ENCODE assay signal across 10 cellular contexts in genomic region chr22:46058591-46059519, GRCh38.
DNase-seq lines count a peak whose midpoint lies in the region; TF ChIP-seq lines count a peak whose summit lies in the region.
"Had no signal": no experiment of that assay in that cellular context is flagged by ENCODE, and none has a peak within 500 bp of the region (broad histone marks: within the 10 kb centered on the region; RNA-seq: fewer than 3 reads in every experiment).

No MANE protein-coding gene starts in this region.

- H3K9me3 ChIP-seq in endodermal cell (ENCODE audit: control insufficient read depth, low read length) (no peaks in the 10 kb centered on the region), neutrophil (no peaks in the 10 kb centered on the region)

- H3K4me1 Mint-ChIP-seq in endodermal cell = peaks cover 6% of the 10 kb centered on the region

- H3K36me3 ChIP-seq in endodermal cell (ENCODE audit: control insufficient read depth, insufficient read depth, low read length) = no peaks in the 10 kb centered on the region
- H3K36me3 ChIP-seq in neutrophil = peaks cover 20% of the 10 kb centered on the region
- H3K36me3 ChIP-seq: cardiac muscle cell had no signal

- no peak overlapping the region for H3K4me3 Mint-ChIP-seq in endodermal cell

- DNase-seq in OCI-M1 (lab: John Stamatoyannopoulos, UW) (peak; percentile 42), endodermal cell (peak; percentile 32), occipital lobe (lab: John Stamatoyannopoulos, UW) (no peak), NAMALWA (ENCODE audit: low spot score) (no peak), NCI-H82 treated with DMSO at 0.1 percent for 48 hours (lab: John Stamatoyannopoulos, UW; ENCODE audit: unreplicated experiment) (no peak), HUDEP-2 (lab: John Stamatoyannopoulos, UW; ENCODE audit: unreplicated experiment in 76 of 76) (no peak)
- DNase-seq: NCI-H1092 treated with DMSO at 0.1 percent for 48 hours had no signal

- no peak overlapping the region for H3K9ac ChIP-seq in endodermal cell (ENCODE audit: extremely low read depth, low read length, poor library complexity, severe bottlenecking)

- H3K4me1 ChIP-seq in endodermal cell (ENCODE audit: control insufficient read depth, insufficient read depth, low read length) (no peaks in the 10 kb centered on the region), neutrophil (ENCODE audit: control insufficient read depth in 1 of 2, insufficient read depth in 1 of 2, low read depth in 1 of 2, low read length in 1 of 2) (peaks cover 13 to 37% of the 10 kb centered on the region in 2 experiments)

- 91 to 93% methylated on average over 18 to 25 of the region's 25 CpGs for WGBS in endodermal cell (ENCODE audit: insufficient coverage in 1 of 2, insufficient read length in 1 of 2), 2 experiments

- H3K27ac ChIP-seq in C4-2B = peak overlapping the region; percentile 99
- H3K27ac ChIP-seq in endodermal cell (ENCODE audit: low read depth, low read length) = no peak overlapping the region
- peak overlapping the region; percentile 70 for H3K27ac ChIP-seq in neutrophil
- H3K27ac ChIP-seq: cardiac muscle cell had no signal

- no peak overlapping the region for H3K27ac Mint-ChIP-seq in endodermal cell

- TF ChIP-seq CTCF in C4-2B (conservative IDR thresholded peaks at IDR 0.05) = no peak
- TF ChIP-seq CTCF in endodermal cell (conservative IDR thresholded peaks at IDR 0.05) = no peak
- no peak for TF ChIP-seq CTCF in neutrophil (IDR thresholded peaks at IDR 0.05)

- H3K27me3 ChIP-seq in endodermal cell (ENCODE audit: control insufficient read depth, insufficient read depth, low read length, poor library complexity, severe bottlenecking) (peaks cover 48% of the 10 kb centered on the region), neutrophil (peaks cover 9% of the 10 kb centered on the region)

- H3K9me3 Mint-ChIP-seq in endodermal cell = no peaks in the 10 kb centered on the region

- H3K4me3 ChIP-seq in endodermal cell (ENCODE audit: low read length) (no peak overlapping the region), neutrophil (ENCODE audit: low read depth in 1 of 2, low read length in 1 of 2) (no peak overlapping the region)
- H3K4me3 ChIP-seq: cardiac muscle cell had no signal

- H3K27me3 Mint-ChIP-seq in endodermal cell (ENCODE audit: insufficient read depth) = peaks cover 29% of the 10 kb centered on the region

- H3K36me3 Mint-ChIP-seq in endodermal cell (ENCODE audit: low read depth) = no peaks in the 10 kb centered on the region

Comparison
In these comparisons a context has a peak if more than half of its experiments do, and no peak if none do; other contexts are left out.
1. DNase-seq: peak in OCI-M1 (single experiment) and endodermal cell (single experiment); none in occipital lobe (single experiment), NAMALWA (single experiment), NCI-H82 treated with DMSO at 0.1 percent for 48 hours (single experiment) and HUDEP-2 (0 of 76).